ENCODE assay signal across 27 cellular contexts in the genomic region with DNA sequence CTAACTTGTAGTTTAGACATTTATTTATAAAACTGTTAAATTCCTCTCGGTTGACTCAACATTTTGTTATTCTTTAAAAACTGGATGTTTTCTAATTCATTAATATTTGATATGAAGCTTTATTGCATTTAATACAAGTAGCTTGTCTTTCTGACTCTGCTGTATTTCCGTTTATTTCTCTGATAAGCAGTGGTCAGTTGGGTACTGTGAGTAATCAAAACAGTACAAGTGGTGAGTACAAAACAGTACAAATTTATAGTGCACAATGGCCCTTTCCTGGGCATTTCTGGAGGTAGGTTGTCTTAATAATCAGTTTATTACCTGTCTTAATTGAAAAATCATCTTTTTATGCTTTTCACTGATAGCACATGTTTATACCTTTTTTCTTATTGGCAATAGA.
"Had no signal": no experiment of that assay in that cellular context is flagged by ENCODE, and none has a peak within 500 bp of the region (broad histone marks: within the 10 kb centered on the region; RNA-seq: fewer than 3 reads in every experiment).

No MANE protein-coding gene starts in this region.

- DNase-seq: activated CD4-positive, alpha-beta memory T cell treated with anti-CD3 and anti-CD28 coated beads, Interleukin-2, amount 10 ng/mL, durations not matched to agents 7 days and 5 days; activated CD4-positive, alpha-beta T cell treated with anti-CD3 and anti-CD28 coated beads for 36 hours; activated CD4-positive, alpha-beta T cell treated with anti-CD3 and anti-CD28 coated beads, Interleukin-2, amount 50 U/mL, for 1 hour; activated gamma-delta T cell; activated naive CD4-positive, alpha-beta T cell treated with anti-CD3 and anti-CD28 coated beads for 36 hours; activated T-cell treated with anti-CD3 and anti-CD28 coated beads for 4 hours; activated T-cell treated with anti-CD3 and anti-CD28 coated beads, Interleukin-2, amount 50 U/mL, for 48 hours; anterior cingulate cortex; central memory CD4-positive, alpha-beta T cell; MV-4-11; NCI-H1092 treated with DMSO at 0.1 percent for 48 hours; NCI-H1417 treated with DMSO at 0.1 percent for 48 hours; NCI-H1694; NCI-H2029; NCI-H2107; NCI-H2171 treated with DMSO at 0.1 percent for 48 hours; NCI-H345; NCI-H510A; NCI-H526 treated with DMSO at 0.1 percent for 48 hours; NCI-H82; Peyer's patch; SHP77; T-helper 9 cell; WERI-Rb-1 had no signal

- ATAC-seq: activated CD4-positive, alpha-beta T cell treated with anti-CD3 and anti-CD28 coated beads for 36 hours; activated T-helper 17 cell treated with anti-CD3 and anti-CD28 coated beads, Interleukin-2, amount 50 U/mL, for 72 hours had no signal

- FAIRE-seq: bronchial epithelial cell had no signal

- H3K4me1 ChIP-seq: Peyer's patch had no signal

- H3K4me3 ChIP-seq: Peyer's patch had no signal

- H3K27ac ChIP-seq: KMS-11, Peyer's patch, WERI-Rb-1 had no signal

- H3K9ac ChIP-seq: KMS-11 had no signal

- H3K9me3 ChIP-seq: Peyer's patch had no signal

- H3K27me3 ChIP-seq: Peyer's patch had no signal
